1 cellular context compared by ENCODE assay signal in the genomic region with DNA sequence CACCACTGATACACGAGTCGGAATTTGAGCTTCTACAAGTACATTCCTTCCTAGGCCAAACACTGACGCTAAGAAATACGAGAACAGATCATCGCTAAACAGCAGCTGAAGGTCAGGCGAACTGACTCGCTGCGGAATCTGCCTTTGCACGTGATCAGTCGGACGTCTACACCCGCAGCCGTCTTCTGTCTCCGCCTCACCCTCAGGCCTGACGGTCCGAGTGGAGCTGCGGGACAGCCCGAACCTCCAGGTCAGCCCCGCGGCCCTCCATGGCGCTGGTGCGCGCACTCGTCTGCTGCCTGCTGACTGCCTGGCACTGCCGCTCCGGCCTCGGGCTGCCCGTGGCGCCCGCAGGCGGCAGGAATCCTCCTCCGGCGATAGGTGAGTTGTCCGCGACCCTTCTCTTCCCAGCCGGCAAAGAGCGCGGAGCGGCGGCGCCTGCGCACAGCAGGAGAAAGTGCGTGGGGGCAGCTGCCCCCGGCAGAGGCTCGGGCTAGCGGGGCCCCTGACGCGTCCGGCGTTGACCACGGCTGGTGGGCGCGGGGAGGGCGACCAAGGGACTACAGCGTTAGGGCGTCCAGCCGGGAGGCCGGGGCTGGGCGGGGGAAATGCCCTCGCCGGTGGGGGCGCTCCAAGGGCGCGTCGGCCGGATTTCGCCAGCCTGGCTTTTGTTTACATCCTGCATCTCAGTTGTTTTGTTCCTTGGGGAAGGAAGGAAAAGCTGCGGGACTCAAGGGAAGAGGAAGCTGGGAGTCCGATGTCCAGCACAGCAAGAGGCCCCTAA.
TF ChIP-seq lines count a peak whose summit lies in the region.

A gene with protein sequence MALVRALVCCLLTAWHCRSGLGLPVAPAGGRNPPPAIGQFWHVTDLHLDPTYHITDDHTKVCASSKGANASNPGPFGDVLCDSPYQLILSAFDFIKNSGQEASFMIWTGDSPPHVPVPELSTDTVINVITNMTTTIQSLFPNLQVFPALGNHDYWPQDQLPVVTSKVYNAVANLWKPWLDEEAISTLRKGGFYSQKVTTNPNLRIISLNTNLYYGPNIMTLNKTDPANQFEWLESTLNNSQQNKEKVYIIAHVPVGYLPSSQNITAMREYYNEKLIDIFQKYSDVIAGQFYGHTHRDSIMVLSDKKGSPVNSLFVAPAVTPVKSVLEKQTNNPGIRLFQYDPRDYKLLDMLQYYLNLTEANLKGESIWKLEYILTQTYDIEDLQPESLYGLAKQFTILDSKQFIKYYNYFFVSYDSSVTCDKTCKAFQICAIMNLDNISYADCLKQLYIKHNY (plus strand): TSS at position 181 of the 784 bp plus-strand sequence. CDS start 89 bp downstream, at position 270.

TF ChIP-seq in HepG2, 621 proteins besides CTCF, POLR2A, EP300 and RAD21 (continued from another document and continues in another):
- TF ChIP-seq ZNF225 (CRISPR knock-in tag; IDR thresholded peaks at IDR 0.05) = peak; percentile 95
- TF ChIP-seq ZNF17 (CRISPR knock-in tag; IDR thresholded peaks at IDR 0.05) = 0 out of 2 replicates have a peak, but pooled peaks have one; percentile 78
- peak; percentile 95; the same call in 1 of the 2 replicates for TF ChIP-seq KLF13 (CRISPR knock-in tag; IDR thresholded peaks at IDR 0.05)
- peak; percentile 89 for TF ChIP-seq BHLHE40 (IDR thresholded peaks at IDR 0.05; ENCODE audit: low read length)
- TF ChIP-seq, protein P1, sequence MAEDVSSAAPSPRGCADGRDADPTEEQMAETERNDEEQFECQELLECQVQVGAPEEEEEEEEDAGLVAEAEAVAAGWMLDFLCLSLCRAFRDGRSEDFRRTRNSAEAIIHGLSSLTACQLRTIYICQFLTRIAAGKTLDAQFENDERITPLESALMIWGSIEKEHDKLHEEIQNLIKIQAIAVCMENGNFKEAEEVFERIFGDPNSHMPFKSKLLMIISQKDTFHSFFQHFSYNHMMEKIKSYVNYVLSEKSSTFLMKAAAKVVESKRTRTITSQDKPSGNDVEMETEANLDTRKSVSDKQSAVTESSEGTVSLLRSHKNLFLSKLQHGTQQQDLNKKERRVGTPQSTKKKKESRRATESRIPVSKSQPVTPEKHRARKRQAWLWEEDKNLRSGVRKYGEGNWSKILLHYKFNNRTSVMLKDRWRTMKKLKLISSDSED (CRISPR knock-in tag; IDR thresholded peaks at IDR 0.05) = 0 out of 2 replicates have a peak, but pooled peaks have one; percentile 48
- TF ChIP-seq KDM5B (CRISPR knock-in tag; IDR thresholded peaks at IDR 0.05; ENCODE audit: borderline replicate concordance) = peak; percentile 99
- TF ChIP-seq, protein P2, sequence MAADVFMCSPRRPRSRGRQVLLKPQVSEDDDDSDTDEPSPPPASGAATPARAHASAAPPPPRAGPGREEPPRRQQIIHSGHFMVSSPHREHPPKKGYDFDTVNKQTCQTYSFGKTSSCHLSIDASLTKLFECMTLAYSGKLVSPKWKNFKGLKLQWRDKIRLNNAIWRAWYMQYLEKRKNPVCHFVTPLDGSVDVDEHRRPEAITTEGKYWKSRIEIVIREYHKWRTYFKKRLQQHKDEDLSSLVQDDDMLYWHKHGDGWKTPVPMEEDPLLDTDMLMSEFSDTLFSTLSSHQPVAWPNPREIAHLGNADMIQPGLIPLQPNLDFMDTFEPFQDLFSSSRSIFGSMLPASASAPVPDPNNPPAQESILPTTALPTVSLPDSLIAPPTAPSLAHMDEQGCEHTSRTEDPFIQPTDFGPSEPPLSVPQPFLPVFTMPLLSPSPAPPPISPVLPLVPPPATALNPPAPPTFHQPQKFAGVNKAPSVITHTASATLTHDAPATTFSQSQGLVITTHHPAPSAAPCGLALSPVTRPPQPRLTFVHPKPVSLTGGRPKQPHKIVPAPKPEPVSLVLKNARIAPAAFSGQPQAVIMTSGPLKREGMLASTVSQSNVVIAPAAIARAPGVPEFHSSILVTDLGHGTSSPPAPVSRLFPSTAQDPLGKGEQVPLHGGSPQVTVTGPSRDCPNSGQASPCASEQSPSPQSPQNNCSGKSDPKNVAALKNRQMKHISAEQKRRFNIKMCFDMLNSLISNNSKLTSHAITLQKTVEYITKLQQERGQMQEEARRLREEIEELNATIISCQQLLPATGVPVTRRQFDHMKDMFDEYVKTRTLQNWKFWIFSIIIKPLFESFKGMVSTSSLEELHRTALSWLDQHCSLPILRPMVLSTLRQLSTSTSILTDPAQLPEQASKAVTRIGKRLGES (CRISPR knock-in tag; IDR thresholded peaks at IDR 0.05; ENCODE audit: borderline replicate concordance) = 0 out of 2 replicates have a peak, but pooled peaks have one; percentile 59
- TF ChIP-seq FOXA3 (CRISPR knock-in tag; IDR thresholded peaks at IDR 0.05) = peak; percentile 69
- no peak for TF ChIP-seq ZFP62 (CRISPR knock-in tag; IDR thresholded peaks at IDR 0.05)
- TF ChIP-seq KDM3A (CRISPR knock-in tag; IDR thresholded peaks at IDR 0.05; ENCODE audit: low read depth) = peak; percentile 99
- TF ChIP-seq, protein P3, sequence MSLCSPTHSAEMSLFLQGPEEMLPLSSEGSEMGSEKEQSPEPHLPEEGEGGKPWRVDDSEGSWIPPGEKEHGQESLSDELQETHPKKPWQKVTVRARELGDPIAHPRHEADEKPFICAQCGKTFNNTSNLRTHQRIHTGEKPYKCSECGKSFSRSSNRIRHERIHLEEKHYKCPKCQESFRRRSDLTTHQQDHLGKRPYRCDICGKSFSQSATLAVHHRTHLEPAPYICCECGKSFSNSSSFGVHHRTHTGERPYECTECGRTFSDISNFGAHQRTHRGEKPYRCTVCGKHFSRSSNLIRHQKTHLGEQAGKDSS (CRISPR knock-in tag; IDR thresholded peaks at IDR 0.05; ENCODE audit: borderline replicate concordance, low read depth) = peak; percentile 82; the same call in 1 of the 2 replicates
- TF ChIP-seq, protein P4, sequence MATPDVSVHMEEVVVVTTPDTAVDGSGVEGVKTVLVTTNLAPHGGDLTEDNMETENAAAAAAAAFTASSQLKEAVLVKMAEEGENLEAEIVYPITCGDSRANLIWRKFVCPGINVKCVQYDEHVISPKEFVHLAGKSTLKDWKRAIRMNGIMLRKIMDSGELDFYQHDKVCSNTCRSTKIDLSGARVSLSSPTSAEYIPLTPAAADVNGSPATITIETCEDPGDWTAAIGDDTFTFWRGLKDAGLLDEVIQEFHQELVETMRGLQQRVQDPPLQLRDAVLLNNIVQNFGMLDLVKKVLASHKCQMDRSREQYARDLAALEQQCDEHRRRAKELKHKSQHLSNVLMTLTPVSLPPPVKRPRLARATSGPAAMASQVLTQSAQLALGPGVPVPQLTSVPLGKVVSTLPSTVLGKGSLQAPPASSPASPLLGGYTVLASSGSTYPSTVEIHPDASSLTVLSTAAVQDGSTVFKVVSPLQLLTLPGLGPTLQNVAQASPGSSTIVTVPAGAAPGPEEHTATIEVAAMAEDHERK (CRISPR knock-in tag; IDR thresholded peaks at IDR 0.05; ENCODE audit: low read depth) = peak; percentile 27; the same call in 1 of the 2 replicates
- peak; percentile 82 for TF ChIP-seq ATF7-NPFF (CRISPR knock-in tag; IDR thresholded peaks at IDR 0.05; ENCODE audit: low read depth)
- no peak for TF ChIP-seq ZNF260 (CRISPR knock-in tag; IDR thresholded peaks at IDR 0.05; ENCODE audit: borderline replicate concordance, low read depth)
- TF ChIP-seq THYN1 (CRISPR knock-in tag; IDR thresholded peaks at IDR 0.05; ENCODE audit: borderline replicate concordance, low read depth) = peak; percentile 97; the same call in 1 of the 2 replicates
- no peak for TF ChIP-seq ETV6 (CRISPR knock-in tag; conservative IDR thresholded peaks at IDR 0.05)
- TF ChIP-seq ZNF891 (CRISPR knock-in tag; IDR thresholded peaks at IDR 0.05) = no peak; the same call in 1 of the 2 replicates
- peak; percentile 94 for TF ChIP-seq HNRNPLL (IDR thresholded peaks at IDR 0.05; ENCODE audit: low read depth, low read length, poor library complexity, severe bottlenecking)
- TF ChIP-seq, protein P5, sequence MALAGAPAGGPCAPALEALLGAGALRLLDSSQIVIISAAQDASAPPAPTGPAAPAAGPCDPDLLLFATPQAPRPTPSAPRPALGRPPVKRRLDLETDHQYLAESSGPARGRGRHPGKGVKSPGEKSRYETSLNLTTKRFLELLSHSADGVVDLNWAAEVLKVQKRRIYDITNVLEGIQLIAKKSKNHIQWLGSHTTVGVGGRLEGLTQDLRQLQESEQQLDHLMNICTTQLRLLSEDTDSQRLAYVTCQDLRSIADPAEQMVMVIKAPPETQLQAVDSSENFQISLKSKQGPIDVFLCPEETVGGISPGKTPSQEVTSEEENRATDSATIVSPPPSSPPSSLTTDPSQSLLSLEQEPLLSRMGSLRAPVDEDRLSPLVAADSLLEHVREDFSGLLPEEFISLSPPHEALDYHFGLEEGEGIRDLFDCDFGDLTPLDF (CRISPR knock-in tag; IDR thresholded peaks at IDR 0.05) = peak; percentile 82; the same call in 1 of the 2 replicates
- TF ChIP-seq FOXO1 (CRISPR knock-in tag; IDR thresholded peaks at IDR 0.05) = peak; percentile 81
- TF ChIP-seq ZNF788 (CRISPR knock-in tag; IDR thresholded peaks at IDR 0.05; ENCODE audit: borderline replicate concordance) = peak; percentile 96
- TF ChIP-seq ADNP (CRISPR knock-in tag; IDR thresholded peaks at IDR 0.05) = peak; percentile 74
- no peak for TF ChIP-seq ZNF383 (CRISPR knock-in tag; IDR thresholded peaks at IDR 0.05; ENCODE audit: borderline replicate concordance)
- peak; percentile 90 for TF ChIP-seq GABPB1 (CRISPR knock-in tag; IDR thresholded peaks at IDR 0.05)
- TF ChIP-seq THAP11 (CRISPR knock-in tag; IDR thresholded peaks at IDR 0.05) = peak; percentile 82
- TF ChIP-seq, protein P6, sequence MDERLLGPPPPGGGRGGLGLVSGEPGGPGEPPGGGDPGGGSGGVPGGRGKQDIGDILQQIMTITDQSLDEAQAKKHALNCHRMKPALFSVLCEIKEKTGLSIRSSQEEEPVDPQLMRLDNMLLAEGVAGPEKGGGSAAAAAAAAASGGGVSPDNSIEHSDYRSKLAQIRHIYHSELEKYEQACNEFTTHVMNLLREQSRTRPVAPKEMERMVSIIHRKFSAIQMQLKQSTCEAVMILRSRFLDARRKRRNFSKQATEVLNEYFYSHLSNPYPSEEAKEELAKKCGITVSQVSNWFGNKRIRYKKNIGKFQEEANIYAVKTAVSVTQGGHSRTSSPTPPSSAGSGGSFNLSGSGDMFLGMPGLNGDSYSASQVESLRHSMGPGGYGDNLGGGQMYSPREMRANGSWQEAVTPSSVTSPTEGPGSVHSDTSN (CRISPR knock-in tag; IDR thresholded peaks at IDR 0.05) = no peak
- TF ChIP-seq, protein P7, sequence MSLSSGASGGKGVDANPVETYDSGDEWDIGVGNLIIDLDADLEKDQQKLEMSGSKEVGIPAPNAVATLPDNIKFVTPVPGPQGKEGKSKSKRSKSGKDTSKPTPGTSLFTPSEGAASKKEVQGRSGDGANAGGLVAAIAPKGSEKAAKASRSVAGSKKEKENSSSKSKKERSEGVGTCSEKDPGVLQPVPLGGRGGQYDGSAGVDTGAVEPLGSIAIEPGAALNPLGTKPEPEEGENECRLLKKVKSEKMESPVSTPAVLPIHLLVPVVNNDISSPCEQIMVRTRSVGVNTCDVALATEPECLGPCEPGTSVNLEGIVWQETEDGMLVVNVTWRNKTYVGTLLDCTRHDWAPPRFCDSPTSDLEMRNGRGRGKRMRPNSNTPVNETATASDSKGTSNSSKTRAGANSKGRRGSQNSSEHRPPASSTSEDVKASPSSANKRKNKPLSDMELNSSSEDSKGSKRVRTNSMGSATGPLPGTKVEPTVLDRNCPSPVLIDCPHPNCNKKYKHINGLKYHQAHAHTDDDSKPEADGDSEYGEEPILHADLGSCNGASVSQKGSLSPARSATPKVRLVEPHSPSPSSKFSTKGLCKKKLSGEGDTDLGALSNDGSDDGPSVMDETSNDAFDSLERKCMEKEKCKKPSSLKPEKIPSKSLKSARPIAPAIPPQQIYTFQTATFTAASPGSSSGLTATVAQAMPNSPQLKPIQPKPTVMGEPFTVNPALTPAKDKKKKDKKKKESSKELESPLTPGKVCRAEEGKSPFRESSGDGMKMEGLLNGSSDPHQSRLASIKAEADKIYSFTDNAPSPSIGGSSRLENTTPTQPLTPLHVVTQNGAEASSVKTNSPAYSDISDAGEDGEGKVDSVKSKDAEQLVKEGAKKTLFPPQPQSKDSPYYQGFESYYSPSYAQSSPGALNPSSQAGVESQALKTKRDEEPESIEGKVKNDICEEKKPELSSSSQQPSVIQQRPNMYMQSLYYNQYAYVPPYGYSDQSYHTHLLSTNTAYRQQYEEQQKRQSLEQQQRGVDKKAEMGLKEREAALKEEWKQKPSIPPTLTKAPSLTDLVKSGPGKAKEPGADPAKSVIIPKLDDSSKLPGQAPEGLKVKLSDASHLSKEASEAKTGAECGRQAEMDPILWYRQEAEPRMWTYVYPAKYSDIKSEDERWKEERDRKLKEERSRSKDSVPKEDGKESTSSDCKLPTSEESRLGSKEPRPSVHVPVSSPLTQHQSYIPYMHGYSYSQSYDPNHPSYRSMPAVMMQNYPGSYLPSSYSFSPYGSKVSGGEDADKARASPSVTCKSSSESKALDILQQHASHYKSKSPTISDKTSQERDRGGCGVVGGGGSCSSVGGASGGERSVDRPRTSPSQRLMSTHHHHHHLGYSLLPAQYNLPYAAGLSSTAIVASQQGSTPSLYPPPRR (CRISPR knock-in tag; IDR thresholded peaks at IDR 0.05; ENCODE audit: borderline replicate concordance) = peak; percentile 86
- TF ChIP-seq, protein P8, sequence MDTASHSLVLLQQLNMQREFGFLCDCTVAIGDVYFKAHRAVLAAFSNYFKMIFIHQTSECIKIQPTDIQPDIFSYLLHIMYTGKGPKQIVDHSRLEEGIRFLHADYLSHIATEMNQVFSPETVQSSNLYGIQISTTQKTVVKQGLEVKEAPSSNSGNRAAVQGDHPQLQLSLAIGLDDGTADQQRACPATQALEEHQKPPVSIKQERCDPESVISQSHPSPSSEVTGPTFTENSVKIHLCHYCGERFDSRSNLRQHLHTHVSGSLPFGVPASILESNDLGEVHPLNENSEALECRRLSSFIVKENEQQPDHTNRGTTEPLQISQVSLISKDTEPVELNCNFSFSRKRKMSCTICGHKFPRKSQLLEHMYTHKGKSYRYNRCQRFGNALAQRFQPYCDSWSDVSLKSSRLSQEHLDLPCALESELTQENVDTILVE (CRISPR knock-in tag; IDR thresholded peaks at IDR 0.05) = no peak; the same call in none of the 2 replicates
- TF ChIP-seq, protein P9, sequence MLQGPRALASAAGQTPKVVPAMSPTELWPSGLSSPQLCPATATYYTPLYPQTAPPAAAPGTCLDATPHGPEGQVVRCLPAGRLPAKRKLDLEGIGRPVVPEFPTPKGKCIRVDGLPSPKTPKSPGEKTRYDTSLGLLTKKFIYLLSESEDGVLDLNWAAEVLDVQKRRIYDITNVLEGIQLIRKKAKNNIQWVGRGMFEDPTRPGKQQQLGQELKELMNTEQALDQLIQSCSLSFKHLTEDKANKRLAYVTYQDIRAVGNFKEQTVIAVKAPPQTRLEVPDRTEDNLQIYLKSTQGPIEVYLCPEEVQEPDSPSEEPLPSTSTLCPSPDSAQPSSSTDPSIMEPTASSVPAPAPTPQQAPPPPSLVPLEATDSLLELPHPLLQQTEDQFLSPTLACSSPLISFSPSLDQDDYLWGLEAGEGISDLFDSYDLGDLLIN (CRISPR knock-in tag; IDR thresholded peaks at IDR 0.05; ENCODE audit: borderline replicate concordance) = peak; percentile 14; the same call in 1 of the 2 replicates
- no peak for TF ChIP-seq SOX6 (IDR thresholded peaks at IDR 0.05)
- TF ChIP-seq SOX6 (CRISPR knock-in tag; IDR thresholded peaks at IDR 0.05) = peak; percentile 93
- TF ChIP-seq CHCHD3 (CRISPR knock-in tag; IDR thresholded peaks at IDR 0.05) = no peak
- TF ChIP-seq, protein P10, sequence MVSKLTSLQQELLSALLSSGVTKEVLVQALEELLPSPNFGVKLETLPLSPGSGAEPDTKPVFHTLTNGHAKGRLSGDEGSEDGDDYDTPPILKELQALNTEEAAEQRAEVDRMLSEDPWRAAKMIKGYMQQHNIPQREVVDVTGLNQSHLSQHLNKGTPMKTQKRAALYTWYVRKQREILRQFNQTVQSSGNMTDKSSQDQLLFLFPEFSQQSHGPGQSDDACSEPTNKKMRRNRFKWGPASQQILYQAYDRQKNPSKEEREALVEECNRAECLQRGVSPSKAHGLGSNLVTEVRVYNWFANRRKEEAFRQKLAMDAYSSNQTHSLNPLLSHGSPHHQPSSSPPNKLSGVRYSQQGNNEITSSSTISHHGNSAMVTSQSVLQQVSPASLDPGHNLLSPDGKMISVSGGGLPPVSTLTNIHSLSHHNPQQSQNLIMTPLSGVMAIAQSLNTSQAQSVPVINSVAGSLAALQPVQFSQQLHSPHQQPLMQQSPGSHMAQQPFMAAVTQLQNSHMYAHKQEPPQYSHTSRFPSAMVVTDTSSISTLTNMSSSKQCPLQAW (CRISPR knock-in tag; IDR thresholded peaks at IDR 0.05) = peak; percentile 97
